ENCODE assay signal across 27 cellular contexts in genomic region chr4:126144838-126145237, GRCh38.
"Had no signal": no experiment of that assay in that cellular context is flagged by ENCODE, and none has a peak within 500 bp of the region (broad histone marks: within the 10 kb centered on the region; RNA-seq: fewer than 3 reads in every experiment).

No MANE protein-coding gene starts in this region.

- FAIRE-seq: keratinocyte had no signal

- H3K9me3 ChIP-seq: colonic mucosa, gastrocnemius medialis, ovary, psoas muscle, upper lobe of left lung had no signal

- H3K4me3 ChIP-seq: colonic mucosa, gastrocnemius medialis, ovary, psoas muscle, smooth muscle cell, upper lobe of left lung had no signal

- DNase-seq: activated CD4-positive, alpha-beta T cell treated with anti-CD3 and anti-CD28 coated beads for 36 hours; activated CD4-positive, CD25-positive, alpha-beta regulatory T cell; activated CD8-positive, alpha-beta memory T cell treated with anti-CD3 and anti-CD28 coated beads, Interleukin-2, amount 10 ng/mL, durations not matched to agents 7 days and 5 days; activated CD8-positive, alpha-beta T cell treated with anti-CD3 and anti-CD28 coated beads, Interleukin-2, amount 10 ng/mL, durations not matched to agents 7 days and 5 days; activated T-cell treated with anti-CD3 and anti-CD28 coated beads, Interleukin-2, amount 50 U/mL, for 48 hours; anterior cingulate cortex; cerebellar nuclear complex; colonic mucosa; effector memory CD4-positive, alpha-beta T cell; gastrocnemius medialis; hippocampal formation; left cardiac atrium; mammary epithelial cell; naive B cell; nephron progenitor cell; ovary; psoas muscle; stimulated activated CD4-positive, alpha-beta T cell treated with anti-CD3 and anti-CD28 coated beads, Interleukin-1b, Interleukin-23, amount 100 ng/mL, for 48 hours; stimulated activated CD4-positive, alpha-beta T cell treated with anti-CD3 and anti-CD28 coated beads, Interleukin-4, amount 100 ng/mL, for 4 hours; stimulated activated CD8-positive, alpha-beta memory T cell treated with anti-CD3 and anti-CD28 coated beads, Interleukin-4, amount 100 ng/mL, for 48 hours; stimulated activated naive CD8-positive, alpha-beta T cell treated with anti-CD3 and anti-CD28 coated beads, Interleukin-15, amount 100 ng/mL, for 72 hours; substantia nigra; upper lobe of left lung had no signal

- ATAC-seq: activated CD4-positive, alpha-beta T cell treated with anti-CD3 and anti-CD28 coated beads for 36 hours; activated CD8-positive, alpha-beta memory T cell treated with anti-CD3 and anti-CD28 coated beads, Interleukin-2, amount 10 ng/mL, durations not matched to agents 7 days and 5 days; activated CD8-positive, alpha-beta T cell treated with anti-CD3 and anti-CD28 coated beads, Interleukin-2, amount 10 ng/mL, durations not matched to agents 7 days and 5 days; activated naive CD4-positive, alpha-beta T cell treated with anti-CD3 and anti-CD28 coated beads, Interleukin-2, amount 50 U/mL, for 72 hours; gastrocnemius medialis; left cardiac atrium; psoas muscle; stimulated activated memory B cell treated with anti-CD40 and anti-IgM and Interleukin-4, amounts not matched to agents 10 μg/mL and 1 μg/mL and 100 μg/mL, for 72 hours; stimulated activated naive CD8-positive, alpha-beta T cell treated with anti-CD3 and anti-CD28 coated beads, Interleukin-15, amount 100 ng/mL, for 72 hours had no signal

- H3K36me3 ChIP-seq: colonic mucosa, gastrocnemius medialis, ovary, upper lobe of left lung had no signal

- H3K4me1 ChIP-seq: colonic mucosa, gastrocnemius medialis, psoas muscle, upper lobe of left lung had no signal

- H3K27me3 ChIP-seq: colonic mucosa, gastrocnemius medialis, ovary, upper lobe of left lung had no signal

- H3K27ac ChIP-seq: colonic mucosa, gastrocnemius medialis, ovary, psoas muscle, upper lobe of left lung had no signal
